Comparison of ENCODE assay signal across 8 cellular contexts in the genomic region with DNA sequence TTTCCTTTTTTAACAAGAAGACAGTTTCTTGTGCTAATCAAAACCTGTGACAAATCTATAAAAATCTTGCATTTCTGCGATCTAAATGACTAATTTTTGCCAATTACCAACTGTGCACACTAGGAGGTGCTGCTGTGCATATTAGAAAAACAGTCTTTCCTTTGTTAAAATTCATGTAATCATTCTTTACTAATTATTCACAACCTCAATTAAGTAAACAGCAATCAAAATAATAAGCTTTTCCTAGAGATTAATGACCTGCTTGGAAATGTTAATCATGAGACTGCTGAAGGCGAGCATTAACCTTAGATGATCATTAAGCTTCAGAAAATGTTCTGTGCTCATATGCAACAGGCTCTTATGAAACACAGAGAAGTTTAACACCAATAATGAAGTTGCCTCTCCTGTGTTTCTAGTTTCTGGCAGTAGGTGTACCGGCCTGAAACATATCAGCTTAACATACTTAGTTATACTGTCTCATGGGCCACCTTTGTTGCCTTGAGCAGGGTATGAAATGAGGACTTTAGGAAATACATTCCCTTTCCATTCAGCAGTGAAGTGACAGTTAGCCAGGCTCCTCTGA. TPM values are rescaled to one million over a fixed set of nuclear protein-coding genes. Genes with fewer than 3 reads are reported as not detected.
DNase-seq lines count a peak whose midpoint lies in the region; ATAC-seq and TF ChIP-seq lines count a peak whose summit lies in the region.

No MANE protein-coding gene starts in this region.

- no peak for ATAC-seq in HG02870 (IDR thresholded peaks at IDR 0.05; ENCODE audit: unreplicated experiment)
- ATAC-seq in GM21825 (IDR thresholded peaks at IDR 0.05; ENCODE audit: unreplicated experiment): no peak

- peak; percentile 38 for DNase-seq in A673 (ENCODE audit: low spot score)
- DNase-seq in ELR (ENCODE audit: low read depth): peak; percentile 63
- DNase-seq in NCI-H69 (lab: John Stamatoyannopoulos, UW): peak; percentile 68
- peak; percentile 69 for DNase-seq in astrocyte of the spinal cord (ENCODE audit: low read depth, low spot score)
- peak; percentile 38 for DNase-seq in kidney glomerular epithelial cell (lab: John Stamatoyannopoulos, UW)

- H3K4me1 ChIP-seq in A673 (ENCODE audit: insufficient read depth, low read length, poor library complexity, severe bottlenecking) (no peaks in the 10 kb centered on the region), subcutaneous abdominal adipose tissue (ENCODE audit: control insufficient read depth in 5 of 5, insufficient read depth in 5 of 5, low read length in 5 of 5) (peaks cover 0 to 10% (median 8%) of the 10 kb centered on the region in 5 donors)

- BruUV-seq in A673 (replicated peaks; lab: Mats Ljungman, UMichigan): no TSS peak

- no peak overlapping the region for H3K4me3 ChIP-seq in A673 (ENCODE audit: low read depth, low read length, poor library complexity, severe bottlenecking)
- no peak overlapping the region for H3K4me3 ChIP-seq in astrocyte of the spinal cord (ENCODE audit: low read depth, low read length)
- no peak overlapping the region for H3K4me3 ChIP-seq in subcutaneous abdominal adipose tissue (ENCODE audit: low read depth in 1 of 5, low read length in 5 of 5)

- in situ Hi-C loops in astrocyte of the spinal cord (cut with HindIII; ENCODE audit: low sequenced_read_pairs): loop anchor here (25.0 kb wide), 2 partner anchors 173 to 673 kb away; no protein-coding TSS in a partner anchor

- H3K27ac ChIP-seq in A673 (ENCODE audit: low read depth, low read length, poor library complexity, severe bottlenecking) (no peak overlapping the region), subcutaneous abdominal adipose tissue (ENCODE audit: low read depth, low read length) (peak overlapping the region; percentile 13)

- H3K27me3 ChIP-seq in A673 (replicated peaks; ENCODE audit: insufficient read depth, low read depth, low read length, poor library complexity): no peaks in the 10 kb centered on the region
- H3K27me3 ChIP-seq in subcutaneous abdominal adipose tissue (ENCODE audit: control insufficient read depth in 5 of 5, insufficient read depth in 4 of 5, low read length in 5 of 5): no peaks in the 10 kb centered on the region

- H3K9ac ChIP-seq in subcutaneous abdominal adipose tissue (ENCODE audit: low read length in 5 of 5): no peak overlapping the region

- H3K36me3 ChIP-seq in A673 (ENCODE audit: insufficient read depth, low read length, poor library complexity, severe bottlenecking): no peaks in the 10 kb centered on the region
- H3K36me3 ChIP-seq in subcutaneous abdominal adipose tissue (ENCODE audit: control insufficient read depth in 5 of 5, insufficient read depth in 5 of 5, low read length in 5 of 5): peaks cover 0 to 2% (median 0%) of the 10 kb centered on the region in 5 donors

- CTCF ChIA-PET in A673 (lab: Charles Lee): interaction anchor here (0.6 to 1.0 kb wide), 3 partner anchors 15 to 117 kb away, joined by 3 to 4 read pairs (median 3); partner anchors contain the start of gene RFESD

- TF ChIP-seq CTCF in A673 (conservative IDR thresholded peaks at IDR 0.05; ENCODE audit: low read depth, low read length) (peak; percentile 86), astrocyte of the spinal cord (IDR thresholded peaks at IDR 0.05; ENCODE audit: low read depth, low read length) (peak; percentile 75)

- intact Hi-C loops in A673 (cut with micrococcal nuclease; ENCODE audit: unreplicated experiment): loop anchor here (5.0 kb wide), 1 partner anchor 183 kb away; no protein-coding TSS in a partner anchor

- H3K9me3 ChIP-seq in A673 (ENCODE audit: low read depth, low read length, poor library complexity, severe bottlenecking): no peaks in the 10 kb centered on the region
- H3K9me3 ChIP-seq in subcutaneous abdominal adipose tissue (ENCODE audit: control insufficient read depth in 5 of 5, low read length in 5 of 5): no peaks in the 10 kb centered on the region

- POLR2A ChIA-PET in A673 (lab: Charles Lee; ENCODE audit: low non-redundant PET): no interaction called here

RNA-seq across cellular contexts. Expression of gene RFESD, which starts 17.7 kb away (rescaled TPM):
- total RNA-seq in A673 (2021): 2.4 and 3.5 TPM in 2 replicates

RNA-seq across cellular contexts. Expression of gene SPATA9, which starts 18.5 kb away (rescaled TPM):
- total RNA-seq in A673 (2021): not detected in 2 replicates

RNA-seq across cellular contexts. Expression of gene GPR150, which starts 44.4 kb away (rescaled TPM):
- total RNA-seq in A673 (2021): 0.13 and 0.15 TPM in 2 replicates
